23 cellular contexts compared by ENCODE assay signal in genomic region chr11:57942808-57943207, GRCh38.
"Had no signal": no experiment of that assay in that cellular context is flagged by ENCODE, and none has a peak within 500 bp of the region (broad histone marks: within the 10 kb centered on the region; RNA-seq: fewer than 3 reads in every experiment).

No MANE protein-coding gene starts in this region.

- H3K4me3 Mint-ChIP-seq: IgD-negative memory B cell had no signal

- H3K27ac Mint-ChIP-seq: IgD-negative memory B cell had no signal

- H3K27ac ChIP-seq: HL-60, KMS-11, SJSA1, SK-N-MC had no signal

- H3K36me3 Mint-ChIP-seq: IgD-negative memory B cell had no signal

- H3K27me3 ChIP-seq: SJSA1 had no signal

- H3K9me3 Mint-ChIP-seq: IgD-negative memory B cell had no signal

- H3K4me2 ChIP-seq: KMS-11 had no signal

- H3K4me1 ChIP-seq: SJSA1 had no signal

- H3K36me3 ChIP-seq: SJSA1 had no signal

- H3K9me3 ChIP-seq: SJSA1 had no signal

- DNase-seq: Kasumi-1, MM.1S, NCI-H1092 treated with DMSO at 0.1 percent for 48 hours, NCI-H1436, NCI-H187, NCI-H2029, NCI-H2081 treated with DMSO at 0.1 percent for 48 hours, NCI-H2171, NCI-H226, NCI-H446, NCI-H510A, NCI-H524 treated with DMSO at 0.1 percent for 48 hours, NCI-H69, NCI-H774, Right ventricle myocardium superior, RPMI8226, SIG-M5 had no signal

- H3K9ac ChIP-seq: KMS-11 had no signal

- ATAC-seq: K562 had no signal

- H3K4me3 ChIP-seq: K562, SJSA1, SK-N-MC had no signal
